8 cellular contexts compared by ENCODE assay signal in genomic region chr4:13484045-13484748, GRCh38.
DNase-seq lines count a peak whose midpoint lies in the region; ATAC-seq lines count a peak whose summit lies in the region.

TSS of gene RAB28 (minus strand) at chr4:13484340.

- peak within 1 kb of the TSS; percentile 99 for H3K4me3 ChIP-seq in BLaER1

- peaks cover 15% of the 10 kb centered on the region for H3K4me1 ChIP-seq in BLaER1

- DNase-seq in NCI-H526 (lab: John Stamatoyannopoulos, UW) (peak; percentile 83 to 95), kidney glomerular epithelial cell (lab: John Stamatoyannopoulos, UW) (peak; percentile 98)
- peak; percentile 93 for DNase-seq in activated CD4-positive, alpha-beta T cell treated with anti-CD3 and anti-CD28 coated beads for 48 hours
- DNase-seq in stimulated activated CD4-positive, alpha-beta T cell treated with anti-CD3 and anti-CD28 coated beads, Interleukin-15, amount 100 ng/mL, for 48 hours (ENCODE audit: low read depth in 2 of 2) = peak; percentile 83 to 88

- peaks cover 44% of the 10 kb centered on the region for H4K20me1 ChIP-seq in BLaER1

- H3K36me3 ChIP-seq in BLaER1 = no peaks in the 10 kb centered on the region

- peak within 1 kb of the TSS; percentile 90 for H3K4me2 ChIP-seq in BLaER1

- peak within 1 kb of the TSS; percentile 99 for H3K9ac ChIP-seq in BLaER1

- H3K9me3 ChIP-seq in BLaER1 = no peaks in the 10 kb centered on the region

- no peaks in the 10 kb centered on the region for H3K27me3 ChIP-seq in BLaER1

- ATAC-seq in GM19328 (IDR thresholded peaks at IDR 0.05; ENCODE audit: unreplicated experiment) (peak; percentile 97), HG03469 (IDR thresholded peaks at IDR 0.05; ENCODE audit: unreplicated experiment) (peak; percentile 92)

- H3K27ac ChIP-seq in BLaER1 (peak within 1 kb of the TSS; percentile 100), cingulate gyrus (ENCODE audit: low read depth, low read length) (peak within 1 kb of the TSS; percentile 100)

Comparison
In these comparisons a context has a peak if more than half of its experiments do, and no peak if none do; other contexts are left out.
1. Peak in every context shown above with its lines: DNase-seq, ATAC-seq, H3K4me3 ChIP-seq and H3K27ac ChIP-seq.